In the genomic region with DNA sequence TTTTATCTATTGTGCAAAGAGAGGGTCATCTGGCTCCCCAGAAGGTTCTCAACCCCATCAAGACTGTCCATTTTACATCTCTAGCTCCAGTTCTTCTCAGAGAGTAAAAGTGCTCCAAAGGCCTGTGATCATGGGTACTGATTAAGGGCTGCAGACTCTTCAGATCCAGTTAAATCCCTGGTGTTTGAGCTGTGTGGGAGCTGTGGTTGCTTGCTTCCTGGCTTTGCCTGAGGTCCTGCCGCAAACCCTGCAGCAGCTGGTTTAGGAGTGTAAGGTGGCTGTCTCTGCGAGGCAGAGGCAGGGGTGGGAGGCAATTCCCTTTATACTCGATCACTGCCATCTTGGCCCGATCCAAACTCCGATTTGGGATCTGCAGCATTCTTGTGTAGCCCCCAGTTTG, we compare ENCODE assay signal across 8 cellular contexts. TPM values are rescaled to one million over a fixed set of nuclear protein-coding genes. Genes with fewer than 3 reads are reported as not detected.
A peak's percentile ranks its signal among the peaks of the same experiment; 100 is the strongest.
DNase-seq lines count a peak whose midpoint lies in the region; ATAC-seq and TF ChIP-seq lines count a peak whose summit lies in the region.

No MANE protein-coding gene starts in this region.

- ATAC-seq in WTC11, result no peak
- no peak for ATAC-seq in GM18505 (IDR thresholded peaks at IDR 0.05; ENCODE audit: unreplicated experiment)

- H3K27ac Mint-ChIP-seq in activated CD4-positive, alpha-beta T cell treated with anti-CD3 and anti-CD28 coated beads, Interleukin-2, amount 10 ng/mL, durations not matched to agents 24 days and 14 days, result peak overlapping the region; percentile 97
- H3K27ac Mint-ChIP-seq in WTC11, result peak overlapping the region; percentile 32; the same call in 1 of the 2 replicates

- peak overlapping the region; percentile 98 for H3K4me3 ChIP-seq in iPS-20b (ENCODE audit: low read length)

- POLR2A ChIA-PET in WTC11 (lab: Charles Lee), result no interaction called here

- H3K27ac ChIP-seq in iPS-20b (ENCODE audit: low read length) (peak overlapping the region; percentile 81), substantia nigra (ENCODE audit: low read depth, low read length, poor library complexity, severe bottlenecking) (peak overlapping the region; percentile 85)

- no peaks in the 10 kb centered on the region for H3K9me3 Mint-ChIP-seq in activated CD4-positive, alpha-beta T cell treated with anti-CD3 and anti-CD28 coated beads, Interleukin-2, amount 10 ng/mL, durations not matched to agents 24 days and 14 days
- H3K9me3 Mint-ChIP-seq in WTC11, result peaks cover 4% of the 10 kb centered on the region

- no peak for TF ChIP-seq CTCF in WTC11 (IDR thresholded peaks at IDR 0.05)

- peak; percentile 69 for DNase-seq in activated CD4-positive, alpha-beta T cell treated with anti-CD3 and anti-CD28 coated beads, Interleukin-2, amount 10 ng/mL, durations not matched to agents 24 days and 14 days
- DNase-seq in activated CD4-positive, alpha-beta T cell treated with anti-CD3 and anti-CD28 coated beads, Interleukin-2, amount 50 U/mL, for 4 hours, result no peak
- DNase-seq in WTC11 (ENCODE audit: low spot score), result no peak
- DNase-seq in substantia nigra (lab: John Stamatoyannopoulos, UW), result no peak
- DNase-seq in NCI-H146 (lab: John Stamatoyannopoulos, UW), result no peak
- DNase-seq in middle frontal gyrus (ENCODE audit: extremely low spot score, low spot score), result no peak

- peak overlapping the region; percentile 97 for H3K9ac ChIP-seq in iPS-20b (ENCODE audit: low read depth, low read length)

- intact Hi-C loops in activated CD4-positive, alpha-beta T cell treated with anti-CD3 and anti-CD28 coated beads, Interleukin-2, amount 10 ng/mL, durations not matched to agents 24 days and 14 days (cut with micrococcal nuclease), result loop anchor here (1.0 to 5.0 kb wide), 5 partner anchors 9 to 1305 kb away; a partner anchor contains a TSS

- H3K36me3 Mint-ChIP-seq in activated CD4-positive, alpha-beta T cell treated with anti-CD3 and anti-CD28 coated beads, Interleukin-2, amount 10 ng/mL, durations not matched to agents 24 days and 14 days (ENCODE audit: low read depth), result peaks cover 43% of the 10 kb centered on the region
- peaks cover 21% of the 10 kb centered on the region for H3K36me3 Mint-ChIP-seq in WTC11

- H3K4me1 Mint-ChIP-seq in activated CD4-positive, alpha-beta T cell treated with anti-CD3 and anti-CD28 coated beads, Interleukin-2, amount 10 ng/mL, durations not matched to agents 24 days and 14 days, result peaks cover 24% of the 10 kb centered on the region
- H3K4me1 Mint-ChIP-seq in WTC11, result peaks cover 28% of the 10 kb centered on the region

- CTCF ChIA-PET in WTC11 (lab: Charles Lee), result interaction anchor here (0.9 kb wide), 1 partner anchor 151 kb away, joined by 3 read pairs; no protein-coding TSS in a partner anchor

- no peaks in the 10 kb centered on the region for H3K9me3 ChIP-seq in iPS-20b (ENCODE audit: insufficient read depth, low read depth, low read length)

- H3K27me3 ChIP-seq in iPS-20b (ENCODE audit: insufficient read depth, low read length), result no peaks in the 10 kb centered on the region

- peaks cover 2% of the 10 kb centered on the region for H3K27me3 Mint-ChIP-seq in activated CD4-positive, alpha-beta T cell treated with anti-CD3 and anti-CD28 coated beads, Interleukin-2, amount 10 ng/mL, durations not matched to agents 24 days and 14 days
- no peaks in the 10 kb centered on the region; the same call in none of the 2 replicates for H3K27me3 Mint-ChIP-seq in WTC11 (ENCODE audit: low read depth)

- 0 out of 2 replicates have a peak, but pooled peaks cover 9% of the 10 kb centered on the region for H3K4me1 ChIP-seq in iPS-20b (ENCODE audit: insufficient read depth, low read length)

- H3K4me3 Mint-ChIP-seq in activated CD4-positive, alpha-beta T cell treated with anti-CD3 and anti-CD28 coated beads, Interleukin-2, amount 10 ng/mL, durations not matched to agents 24 days and 14 days, result peak overlapping the region; percentile 86
- peak overlapping the region; percentile 99 for H3K4me3 Mint-ChIP-seq in WTC11

- H3K36me3 ChIP-seq in iPS-20b (ENCODE audit: insufficient read depth, low read depth, low read length), result peaks cover 33% of the 10 kb centered on the region

- no peak for TF ChIP-seq POLR2A in GM18505 (IDR thresholded peaks at IDR 0.05; ENCODE audit: borderline replicate concordance, extremely low read depth, insufficient read depth, insufficient read length)

TF ChIP-seq in WTC11, 78 proteins besides CTCF, POLR2A, EP300 and RAD21:
- TF ChIP-seq, protein P1, sequence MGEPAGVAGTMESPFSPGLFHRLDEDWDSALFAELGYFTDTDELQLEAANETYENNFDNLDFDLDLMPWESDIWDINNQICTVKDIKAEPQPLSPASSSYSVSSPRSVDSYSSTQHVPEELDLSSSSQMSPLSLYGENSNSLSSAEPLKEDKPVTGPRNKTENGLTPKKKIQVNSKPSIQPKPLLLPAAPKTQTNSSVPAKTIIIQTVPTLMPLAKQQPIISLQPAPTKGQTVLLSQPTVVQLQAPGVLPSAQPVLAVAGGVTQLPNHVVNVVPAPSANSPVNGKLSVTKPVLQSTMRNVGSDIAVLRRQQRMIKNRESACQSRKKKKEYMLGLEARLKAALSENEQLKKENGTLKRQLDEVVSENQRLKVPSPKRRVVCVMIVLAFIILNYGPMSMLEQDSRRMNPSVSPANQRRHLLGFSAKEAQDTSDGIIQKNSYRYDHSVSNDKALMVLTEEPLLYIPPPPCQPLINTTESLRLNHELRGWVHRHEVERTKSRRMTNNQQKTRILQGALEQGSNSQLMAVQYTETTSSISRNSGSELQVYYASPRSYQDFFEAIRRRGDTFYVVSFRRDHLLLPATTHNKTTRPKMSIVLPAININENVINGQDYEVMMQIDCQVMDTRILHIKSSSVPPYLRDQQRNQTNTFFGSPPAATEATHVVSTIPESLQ (CRISPR knock-in tag; IDR thresholded peaks at IDR 0.05), result no peak
- TF ChIP-seq, protein P2, sequence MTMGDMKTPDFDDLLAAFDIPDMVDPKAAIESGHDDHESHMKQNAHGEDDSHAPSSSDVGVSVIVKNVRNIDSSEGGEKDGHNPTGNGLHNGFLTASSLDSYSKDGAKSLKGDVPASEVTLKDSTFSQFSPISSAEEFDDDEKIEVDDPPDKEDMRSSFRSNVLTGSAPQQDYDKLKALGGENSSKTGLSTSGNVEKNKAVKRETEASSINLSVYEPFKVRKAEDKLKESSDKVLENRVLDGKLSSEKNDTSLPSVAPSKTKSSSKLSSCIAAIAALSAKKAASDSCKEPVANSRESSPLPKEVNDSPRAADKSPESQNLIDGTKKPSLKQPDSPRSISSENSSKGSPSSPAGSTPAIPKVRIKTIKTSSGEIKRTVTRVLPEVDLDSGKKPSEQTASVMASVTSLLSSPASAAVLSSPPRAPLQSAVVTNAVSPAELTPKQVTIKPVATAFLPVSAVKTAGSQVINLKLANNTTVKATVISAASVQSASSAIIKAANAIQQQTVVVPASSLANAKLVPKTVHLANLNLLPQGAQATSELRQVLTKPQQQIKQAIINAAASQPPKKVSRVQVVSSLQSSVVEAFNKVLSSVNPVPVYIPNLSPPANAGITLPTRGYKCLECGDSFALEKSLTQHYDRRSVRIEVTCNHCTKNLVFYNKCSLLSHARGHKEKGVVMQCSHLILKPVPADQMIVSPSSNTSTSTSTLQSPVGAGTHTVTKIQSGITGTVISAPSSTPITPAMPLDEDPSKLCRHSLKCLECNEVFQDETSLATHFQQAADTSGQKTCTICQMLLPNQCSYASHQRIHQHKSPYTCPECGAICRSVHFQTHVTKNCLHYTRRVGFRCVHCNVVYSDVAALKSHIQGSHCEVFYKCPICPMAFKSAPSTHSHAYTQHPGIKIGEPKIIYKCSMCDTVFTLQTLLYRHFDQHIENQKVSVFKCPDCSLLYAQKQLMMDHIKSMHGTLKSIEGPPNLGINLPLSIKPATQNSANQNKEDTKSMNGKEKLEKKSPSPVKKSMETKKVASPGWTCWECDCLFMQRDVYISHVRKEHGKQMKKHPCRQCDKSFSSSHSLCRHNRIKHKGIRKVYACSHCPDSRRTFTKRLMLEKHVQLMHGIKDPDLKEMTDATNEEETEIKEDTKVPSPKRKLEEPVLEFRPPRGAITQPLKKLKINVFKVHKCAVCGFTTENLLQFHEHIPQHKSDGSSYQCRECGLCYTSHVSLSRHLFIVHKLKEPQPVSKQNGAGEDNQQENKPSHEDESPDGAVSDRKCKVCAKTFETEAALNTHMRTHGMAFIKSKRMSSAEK (CRISPR knock-in tag; IDR thresholded peaks at IDR 0.05; ENCODE audit: borderline replicate concordance), result no peak
- TF ChIP-seq GTF2I (CRISPR knock-in tag; conservative IDR thresholded peaks at IDR 0.05) (no peak), ATF1 (CRISPR knock-in tag; IDR thresholded peaks at IDR 0.05) (no peak), IRF2 (CRISPR knock-in tag; IDR thresholded peaks at IDR 0.05; ENCODE audit: borderline replicate concordance, low read depth) (no peak), MYBL2 (CRISPR knock-in tag; IDR thresholded peaks at IDR 0.05) (no peak), CREB1 (CRISPR knock-in tag; IDR thresholded peaks at IDR 0.05) (no peak), HMGA2 (CRISPR knock-in tag; IDR thresholded peaks at IDR 0.05) (no peak)

RNA-seq across cellular contexts. Expression of a gene that starts 1.2 kb away (rescaled TPM):
- 135 and 146 TPM in 2 replicates for total RNA-seq in activated CD4-positive, alpha-beta T cell treated with anti-CD3 and anti-CD28 coated beads, Interleukin-2, amount 10 ng/mL, durations not matched to agents 24 days and 14 days
- total RNA-seq in WTC11 (2021), result 68.1 to 77.1 TPM (median 70.1 TPM) in 3 replicates

RNA-seq across cellular contexts. Expression of a gene that starts 26.3 kb away (rescaled TPM):
- total RNA-seq in activated CD4-positive, alpha-beta T cell treated with anti-CD3 and anti-CD28 coated beads, Interleukin-2, amount 10 ng/mL, durations not matched to agents 24 days and 14 days, result 0.35 and 0.36 TPM in 2 replicates
- 11.5 to 14.2 TPM (median 12.6 TPM) in 3 replicates for total RNA-seq in WTC11 (2021)
